ENCODE assay signal across 11 cellular contexts in genomic region chr5:159456261-159456660, GRCh38.
DNase-seq lines count a peak whose midpoint lies in the region; ATAC-seq lines count a peak whose summit lies in the region.
"Had no signal": no experiment of that assay in that cellular context is flagged by ENCODE, and none has a peak within 500 bp of the region (broad histone marks: within the 10 kb centered on the region; RNA-seq: fewer than 3 reads in every experiment).

No MANE protein-coding gene starts in this region.

- DNase-seq in globus pallidus (ENCODE audit: low spot score) (no peak), HuH-7 (ENCODE audit: low spot score) (no peak), NCI-H1694 treated with DMSO at 0.1 percent for 48 hours (lab: John Stamatoyannopoulos, UW) (no peak)
- DNase-seq: immature natural killer cell, occipital lobe, SW 1271 had no signal

- H3K4me1 Mint-ChIP-seq in activated naive CD8-positive, alpha-beta T cell (ENCODE audit: low read depth): peaks cover 52% of the 10 kb centered on the region

- H3K9me3 Mint-ChIP-seq in activated naive CD8-positive, alpha-beta T cell (ENCODE audit: low read depth): no peaks in the 10 kb centered on the region

- H3K27ac Mint-ChIP-seq in activated naive CD8-positive, alpha-beta T cell: peak overlapping the region; percentile 16
- H3K27ac Mint-ChIP-seq: CD4-positive, CD25-positive, alpha-beta regulatory T cell; immature natural killer cell had no signal

- peaks cover 2% of the 10 kb centered on the region for H3K27me3 Mint-ChIP-seq in activated naive CD8-positive, alpha-beta T cell

- ATAC-seq in GM18868 (IDR thresholded peaks at IDR 0.05; ENCODE audit: unreplicated experiment) (peak; percentile 6), GM21447 (IDR thresholded peaks at IDR 0.05; ENCODE audit: unreplicated experiment) (peak; percentile 5), HG03039 (IDR thresholded peaks at IDR 0.05; ENCODE audit: unreplicated experiment) (peak; percentile 0)

- H3K36me3 Mint-ChIP-seq in activated naive CD8-positive, alpha-beta T cell: peaks cover 5% of the 10 kb centered on the region
- H3K36me3 Mint-ChIP-seq: CD4-positive, CD25-positive, alpha-beta regulatory T cell had no signal

- H3K4me3 Mint-ChIP-seq in activated naive CD8-positive, alpha-beta T cell: no peak overlapping the region
- H3K4me3 Mint-ChIP-seq: CD4-positive, CD25-positive, alpha-beta regulatory T cell; immature natural killer cell had no signal
